ENCODE assay signal across 34 cellular contexts in genomic region chr11:57015679-57016078, GRCh38. TPM values are rescaled to one million over a fixed set of nuclear protein-coding genes. Genes with fewer than 3 reads are reported as not detected.
"Had no signal": no experiment of that assay in that cellular context is flagged by ENCODE, and none has a peak within 500 bp of the region (broad histone marks: within the 10 kb centered on the region; RNA-seq: fewer than 3 reads in every experiment).

No MANE protein-coding gene starts in this region.

- FAIRE-seq: endometrium, islet of Langerhans, keratinocyte had no signal

- H3K36me3 ChIP-seq: colonic mucosa, esophagus squamous epithelium, gastrocnemius medialis, heart right ventricle, left lung, lower lobe of right lung had no signal

- H3K4me1 ChIP-seq: colonic mucosa, esophagus squamous epithelium, gastrocnemius medialis, heart right ventricle, left lung, lower lobe of right lung had no signal

- DNase-seq: colonic mucosa; cortex of kidney; effector CD8-positive, alpha-beta T cell; effector memory CD8-positive, alpha-beta T cell; endodermal cell; erythroblast; esophagus squamous epithelium; foreskin fibroblast; foreskin melanocyte; gastrocnemius medialis; glutamatergic neuron; head of caudate nucleus; heart right ventricle; hippocampal formation; left cardiac atrium; left lung; left ventricle myocardium superior; lower lobe of right lung; mesenchymal stem cell; mucosa of descending colon; naive B cell had no signal

- H3K27ac ChIP-seq: colonic mucosa, epithelial cell of prostate, esophagus squamous epithelium, gastrocnemius medialis, heart right ventricle, left lung, lower lobe of right lung had no signal

- H3K4me3 ChIP-seq: colonic mucosa, esophagus squamous epithelium, gastrocnemius medialis, heart right ventricle, left lung, lower lobe of right lung, mucosa of descending colon had no signal

- H3K9me3 ChIP-seq: colonic mucosa, esophagus squamous epithelium, gastrocnemius medialis, left lung, lower lobe of right lung, mucosa of descending colon had no signal

- ATAC-seq: effector memory CD8-positive, alpha-beta T cell; esophagus mucosa; gastrocnemius medialis; heart right ventricle; left cardiac atrium; left lung; left ventricle myocardium superior; lower lobe of right lung; mucosa of descending colon had no signal

- H3K27me3 ChIP-seq: colonic mucosa, esophagus squamous epithelium, gastrocnemius medialis, heart right ventricle, left lung had no signal

RNA-seq across cellular contexts. Expression of gene OR5AK2, which starts 27.0 kb away (rescaled TPM):
- total RNA-seq: colonic mucosa, dermis microvascular lymphatic vessel endothelial cell, endodermal cell, esophagus mucosa, esophagus squamous epithelium, gastrocnemius medialis, glomerular endothelial cell, heart right ventricle, kidney epithelial cell, left cardiac atrium, left lung, left ventricle myocardium superior, lower leg skin, lower lobe of right lung, lung microvascular endothelial cell, mesenteric fat pad, mesothelial cell of epicardium, mucosa of descending colon, myocyte had no signal
- polyA plus RNA-seq: heart right ventricle, keratinocyte had no signal
